Comparison of ENCODE assay signal across 8 cellular contexts in the genomic region with DNA sequence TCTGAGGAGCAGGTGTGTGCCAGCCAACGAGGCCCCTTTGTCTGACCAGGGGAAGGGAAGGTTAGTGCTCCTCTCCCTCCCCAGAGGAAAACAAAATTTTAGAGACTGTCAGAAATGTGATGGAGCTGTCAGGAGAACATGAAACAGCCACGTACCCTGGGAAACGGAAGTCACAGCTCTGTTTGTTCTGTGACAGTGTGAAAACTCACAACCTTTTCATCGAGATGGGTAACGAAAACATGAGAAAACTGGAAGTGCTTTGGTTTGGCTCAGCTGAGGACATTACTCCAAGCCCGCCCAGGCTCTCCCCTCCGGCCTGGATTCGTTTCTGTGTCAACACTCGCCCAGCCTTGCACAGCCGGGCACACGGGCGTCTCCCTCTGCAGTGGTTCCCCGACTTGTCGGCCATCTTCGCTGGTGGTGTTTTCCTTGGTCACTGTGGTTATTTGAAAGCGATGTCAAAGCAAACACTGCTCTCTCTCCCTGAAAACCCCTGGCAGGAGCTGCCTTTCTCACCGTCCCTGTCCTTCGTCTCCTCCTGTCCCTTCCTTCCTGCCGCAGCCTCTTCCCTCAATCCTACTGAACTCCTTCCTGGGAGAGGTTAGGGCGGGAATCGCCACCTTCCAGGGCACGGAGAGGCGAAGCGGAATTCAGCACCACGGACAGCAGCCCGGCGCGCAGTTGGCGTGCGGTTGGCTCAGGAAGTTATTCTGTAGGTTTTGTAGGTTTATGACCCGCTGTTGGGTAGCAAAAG.
DNase-seq lines count a peak whose midpoint lies in the region; ATAC-seq and TF ChIP-seq lines count a peak whose summit lies in the region.

No MANE protein-coding gene starts in this region.

- ATAC-seq in HG02870 (IDR thresholded peaks at IDR 0.05; ENCODE audit: unreplicated experiment) (no peak), HG03196 (IDR thresholded peaks at IDR 0.05; ENCODE audit: unreplicated experiment) (no peak)

- TF ChIP-seq CTCF in epithelial cell of esophagus (IDR thresholded peaks at IDR 0.05; ENCODE audit: insufficient read depth, low read depth, low read length, missing control alignments) = no peak

- CTCF ChIA-PET in HEK293T (lab: Yijun Ruan, JAX) = no interaction called here

- peak; percentile 79 for DNase-seq in HEK293T (ENCODE audit: extremely low spot score)
- DNase-seq in activated CD4-positive, alpha-beta T cell treated with anti-CD3 and anti-CD28 coated beads, Interleukin-2, amount 50 U/mL, for 1 hour = peak; percentile 74
- peak; percentile 60 for DNase-seq in epithelial cell of esophagus (ENCODE audit: low read depth)
- DNase-seq in stimulated activated CD4-positive, alpha-beta T cell treated with anti-CD3 and anti-CD28 coated beads, Interleukin-4, amount 100 ng/mL, for 48 hours (ENCODE audit: low read depth in 2 of 2) = peak; percentile 50 to 67
- DNase-seq in SW 1271 (lab: John Stamatoyannopoulos, UW) = no peak
- DNase-seq in hippocampal formation (lab: John Stamatoyannopoulos, UW) = no peak

- no peak overlapping the region for H3K4me3 ChIP-seq in epithelial cell of esophagus (ENCODE audit: low read length)

- POLR2A ChIA-PET in HEK293T (lab: Yijun Ruan, JAX) = interaction anchor here (1.1 kb wide), 1 partner anchor 498 kb away, joined by 3 read pairs; no protein-coding TSS in a partner anchor

TF ChIP-seq in HEK293T, 16 proteins besides CTCF, POLR2A, EP300 and RAD21:
- TF ChIP-seq HDGF (IDR thresholded peaks at IDR 0.05; ENCODE audit: borderline replicate concordance) = no peak
- TF ChIP-seq ZNF384 (IDR thresholded peaks at IDR 0.05) = no peak
- TF ChIP-seq L3MBTL2 (conservative IDR thresholded peaks at IDR 0.05) = peak; percentile 56

Comparison
In these comparisons a context has a peak if more than half of its experiments do, and no peak if none do; other contexts are left out.
1. DNase-seq: peak in HEK293T (single experiment), activated CD4-positive, alpha-beta T cell treated with anti-CD3 and anti-CD28 coated beads, Interleukin-2, amount 50 U/mL, for 1 hour (single experiment), epithelial cell of esophagus (single experiment) and stimulated activated CD4-positive, alpha-beta T cell treated with anti-CD3 and anti-CD28 coated beads, Interleukin-4, amount 100 ng/mL, for 48 hours (2 of 2); none in SW 1271 (0 of 2) and hippocampal formation (0 of 2).